21 cellular contexts compared by ENCODE assay signal in the genomic region with DNA sequence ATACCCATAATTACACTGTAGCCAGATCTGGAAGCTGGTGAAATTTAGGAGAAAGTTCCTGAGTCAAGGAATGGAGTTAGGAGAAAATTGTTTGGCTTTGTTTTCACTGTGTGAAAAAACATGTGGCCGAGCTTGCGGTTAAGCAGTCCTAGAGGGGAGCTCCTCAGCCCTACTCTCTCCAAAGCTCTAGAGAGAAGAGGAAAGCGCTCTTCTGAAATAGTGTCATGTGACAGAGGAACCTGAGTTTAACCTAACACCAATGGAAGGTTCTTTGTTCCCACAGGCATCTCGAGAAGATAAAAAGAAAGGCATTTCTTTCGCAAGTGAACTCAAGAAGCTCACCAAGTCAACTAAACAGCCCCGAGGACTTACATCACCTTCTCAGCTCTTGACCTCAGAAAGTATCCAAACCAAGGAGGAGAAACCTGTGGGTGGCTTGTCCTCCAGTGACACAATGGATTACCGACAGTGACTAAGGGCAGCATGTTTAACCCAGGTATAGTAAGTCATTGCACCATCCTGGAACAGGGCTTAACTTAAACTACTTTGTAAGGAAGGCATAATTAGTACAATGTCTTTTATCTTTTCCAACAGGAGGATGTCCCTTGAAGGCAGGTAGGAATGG.
"Had no signal": no experiment of that assay in that cellular context is flagged by ENCODE, and none has a peak within 500 bp of the region (broad histone marks: within the 10 kb centered on the region; RNA-seq: fewer than 3 reads in every experiment).

No MANE protein-coding gene starts in this region.

- H3K27me3 ChIP-seq: esophagus muscularis mucosa, heart right ventricle, neutrophil, pancreas, tibial artery, vagina had no signal

- ATAC-seq: activated CD4-positive, alpha-beta T cell treated with anti-CD3 and anti-CD28 coated beads for 36 hours; heart right ventricle; natural killer cell; pancreas; sciatic nerve; stimulated activated naive B cell treated with anti-CD40 and anti-IgM and Interleukin-4, amounts not matched to agents 10 μg/mL and 1 μg/mL and 100 μg/mL, for 72 hours had no signal

- H3K36me3 ChIP-seq: neutrophil had no signal

- H3K36me3 Mint-ChIP-seq: natural killer cell had no signal

- H3K4me3 ChIP-seq: esophagus muscularis mucosa, heart right ventricle, pancreas, tibial artery, vagina had no signal

- H3K4me1 ChIP-seq: heart right ventricle, pancreas, vagina had no signal

- H3K9me2 ChIP-seq: SK-N-SH had no signal

- H3K9me3 Mint-ChIP-seq: activated CD4-positive, alpha-beta memory T cell treated with anti-CD3 and anti-CD28 coated beads, Interleukin-2, amount 10 ng/mL, durations not matched to agents 7 days and 5 days; activated naive CD8-positive, alpha-beta T cell treated with anti-CD3 and anti-CD28 coated beads, Interleukin-2, amount 10 ng/mL, durations not matched to agents 7 days and 5 days; brain; immature natural killer cell; natural killer cell; stimulated activated naive B cell treated with anti-CD40 and anti-IgM and Interleukin-4, amounts not matched to agents 10 μg/mL and 1 μg/mL and 100 μg/mL, for 72 hours; T-helper 2 cell treated with Interferon-gamma antibody and Interleukin-4, amounts not matched to agents 5 μg/mL and 100 μg/mL, for 36 hours had no signal

- H3K9me3 ChIP-seq: esophagus muscularis mucosa, heart right ventricle, neutrophil, pancreas, SK-N-SH, tibial artery, vagina had no signal

- H3K27ac Mint-ChIP-seq: activated CD4-positive, alpha-beta memory T cell treated with anti-CD3 and anti-CD28 coated beads, Interleukin-2, amount 10 ng/mL, durations not matched to agents 7 days and 5 days; activated CD4-positive, alpha-beta T cell treated with anti-CD3 and anti-CD28 coated beads for 36 hours; activated naive CD8-positive, alpha-beta T cell treated with anti-CD3 and anti-CD28 coated beads, Interleukin-2, amount 10 ng/mL, durations not matched to agents 7 days and 5 days; brain; stimulated activated naive B cell treated with anti-CD40 and anti-IgM and Interleukin-4, amounts not matched to agents 10 μg/mL and 1 μg/mL and 100 μg/mL, for 72 hours; T-helper 2 cell treated with Interferon-gamma antibody and Interleukin-4, amounts not matched to agents 5 μg/mL and 100 μg/mL, for 36 hours had no signal

- H3K27ac ChIP-seq: heart right ventricle, neutrophil, pancreas, vagina had no signal

- H3K4me3 Mint-ChIP-seq: activated CD4-positive, alpha-beta memory T cell treated with anti-CD3 and anti-CD28 coated beads, Interleukin-2, amount 10 ng/mL, durations not matched to agents 7 days and 5 days; activated CD4-positive, alpha-beta T cell treated with anti-CD3 and anti-CD28 coated beads for 36 hours; activated naive CD8-positive, alpha-beta T cell treated with anti-CD3 and anti-CD28 coated beads, Interleukin-2, amount 10 ng/mL, durations not matched to agents 7 days and 5 days; brain; immature natural killer cell; natural killer cell; stimulated activated naive B cell treated with anti-CD40 and anti-IgM and Interleukin-4, amounts not matched to agents 10 μg/mL and 1 μg/mL and 100 μg/mL, for 72 hours; T-helper 2 cell treated with Interferon-gamma antibody and Interleukin-4, amounts not matched to agents 5 μg/mL and 100 μg/mL, for 36 hours had no signal

- H3K4me2 ChIP-seq: SK-N-SH had no signal

- H3K27me3 Mint-ChIP-seq: activated CD4-positive, alpha-beta memory T cell treated with anti-CD3 and anti-CD28 coated beads, Interleukin-2, amount 10 ng/mL, durations not matched to agents 7 days and 5 days; activated CD4-positive, alpha-beta T cell treated with anti-CD3 and anti-CD28 coated beads for 36 hours; activated naive CD8-positive, alpha-beta T cell treated with anti-CD3 and anti-CD28 coated beads, Interleukin-2, amount 10 ng/mL, durations not matched to agents 7 days and 5 days; brain; stimulated activated naive B cell treated with anti-CD40 and anti-IgM and Interleukin-4, amounts not matched to agents 10 μg/mL and 1 μg/mL and 100 μg/mL, for 72 hours had no signal

- DNase-seq: activated CD4-positive, alpha-beta memory T cell treated with anti-CD3 and anti-CD28 coated beads, Interleukin-2, amount 10 ng/mL, durations not matched to agents 7 days and 5 days; activated CD4-positive, alpha-beta T cell treated with anti-CD3 and anti-CD28 coated beads for 36 hours; activated gamma-delta T cell treated with Interleukin-2 at 50 U/mL for 16 hours; activated naive CD8-positive, alpha-beta T cell treated with anti-CD3 and anti-CD28 coated beads, Interleukin-2, amount 10 ng/mL, durations not matched to agents 7 days and 5 days; anterior cingulate cortex; cerebellar nuclear complex; effector CD4-positive, alpha-beta T cell; heart right ventricle; immature natural killer cell; natural killer cell; pancreas; SK-N-SH; stimulated activated CD4-positive, alpha-beta T cell treated with anti-CD3 and anti-CD28 coated beads, Interleukin-4, amount 100 ng/mL, for 24 hours; stimulated activated naive B cell treated with anti-CD40 and anti-IgM and Interleukin-4, amounts not matched to agents 10 μg/mL and 1 μg/mL and 100 μg/mL, for 72 hours; tibial artery had no signal

- H3K4me1 Mint-ChIP-seq: activated CD4-positive, alpha-beta memory T cell treated with anti-CD3 and anti-CD28 coated beads, Interleukin-2, amount 10 ng/mL, durations not matched to agents 7 days and 5 days; activated CD4-positive, alpha-beta T cell treated with anti-CD3 and anti-CD28 coated beads for 36 hours; activated naive CD8-positive, alpha-beta T cell treated with anti-CD3 and anti-CD28 coated beads, Interleukin-2, amount 10 ng/mL, durations not matched to agents 7 days and 5 days; brain; natural killer cell; stimulated activated naive B cell treated with anti-CD40 and anti-IgM and Interleukin-4, amounts not matched to agents 10 μg/mL and 1 μg/mL and 100 μg/mL, for 72 hours had no signal

- H3K9ac ChIP-seq: SK-N-SH had no signal
